In genomic region chr11:12076840-12077534, GRCh38 we compare ENCODE assay signal across 13 cellular contexts. TPM values are rescaled to one million over a fixed set of nuclear protein-coding genes. Genes with fewer than 3 reads are reported as not detected.
A peak's percentile ranks its signal among the peaks of the same experiment; 100 is the strongest.
DNase-seq lines count a peak whose midpoint lies in the region; ATAC-seq and TF ChIP-seq lines count a peak whose summit lies in the region.
"Had no signal": no experiment of that assay in that cellular context is flagged by ENCODE, and none has a peak within 500 bp of the region (broad histone marks: within the 10 kb centered on the region; RNA-seq: fewer than 3 reads in every experiment).

No MANE protein-coding gene starts in this region.

- no TSS peak for BruUV-seq in Panc1 (replicated peaks; lab: Mats Ljungman, UMichigan)

- 89% methylated on average over 4 of the region's 4 CpGs for WGBS in suprapubic skin

- H3K4me3 ChIP-seq in Panc1 (ENCODE audit: low read depth in 2 of 2, low read length in 2 of 2), result no peak overlapping the region
- H3K4me3 ChIP-seq in mucosa of rectum (ENCODE audit: low read length in 2 of 2), result no peak overlapping the region
- no peak overlapping the region for H3K4me3 ChIP-seq in suprapubic skin

- H3K27me3 Mint-ChIP-seq in chondrocyte (ENCODE audit: low read depth) (no peaks in the 10 kb centered on the region), progenitor cell of endocrine pancreas (peaks cover 6% of the 10 kb centered on the region)

- TF ChIP-seq POLR2A in suprapubic skin (IDR thresholded peaks at IDR 0.05), result no peak

- peak overlapping the region; percentile 98 for H3K27ac Mint-ChIP-seq in chondrocyte (ENCODE audit: unreplicated experiment)
- no peak overlapping the region for H3K27ac Mint-ChIP-seq in progenitor cell of endocrine pancreas

- peaks cover 7% of the 10 kb centered on the region; the same call in 1 of the 2 replicates for H3K4me1 ChIP-seq in Panc1 (ENCODE audit: control insufficient read depth, insufficient read depth, low read length)
- peaks cover 0 to 2% of the 10 kb centered on the region in 2 donors for H3K4me1 ChIP-seq in mucosa of rectum (ENCODE audit: control insufficient read depth in 2 of 2, insufficient read depth in 2 of 2, low read length in 2 of 2)
- peaks cover 39% of the 10 kb centered on the region for H3K4me1 ChIP-seq in suprapubic skin

- H3K9me3 ChIP-seq in Panc1 (ENCODE audit: control insufficient read depth, insufficient read depth, low read depth, low read length) (no peaks in the 10 kb centered on the region), mucosa of rectum (ENCODE audit: control insufficient read depth in 2 of 2, low read length in 2 of 2) (no peaks in the 10 kb centered on the region), suprapubic skin (no peaks in the 10 kb centered on the region)

- H3K9me3 Mint-ChIP-seq in chondrocyte (ENCODE audit: low read depth), result peaks cover 6% of the 10 kb centered on the region
- no peaks in the 10 kb centered on the region for H3K9me3 Mint-ChIP-seq in progenitor cell of endocrine pancreas (ENCODE audit: low read depth)
- H3K9me3 Mint-ChIP-seq: activated T-cell treated with anti-CD3 and anti-CD28 coated beads, Interleukin-2, amount 50 U/mL, for 4 hours had no signal

- H3K27ac ChIP-seq in Panc1 (ENCODE audit: low read length), result peak overlapping the region; percentile 53
- H3K27ac ChIP-seq in mucosa of rectum (ENCODE audit: low read depth in 2 of 2, low read length in 2 of 2), result peak overlapping the region; percentile 34 to 40
- peak overlapping the region; percentile 84 for H3K27ac ChIP-seq in suprapubic skin
- H3K27ac ChIP-seq: C4-2B had no signal

- no peaks in the 10 kb centered on the region for H3K27me3 ChIP-seq in Panc1 (ENCODE audit: control insufficient read depth, insufficient read depth, low read length)
- no peaks in the 10 kb centered on the region for H3K27me3 ChIP-seq in mucosa of rectum (ENCODE audit: control insufficient read depth in 2 of 2, insufficient read depth in 2 of 2, low read length in 2 of 2)
- H3K27me3 ChIP-seq in suprapubic skin, result no peaks in the 10 kb centered on the region

- no peak for ATAC-seq in Panc1
- no peak for ATAC-seq in HG02885 (IDR thresholded peaks at IDR 0.05; ENCODE audit: poor library complexity, unreplicated experiment)
- ATAC-seq: activated T-cell treated with anti-CD3 and anti-CD28 coated beads, Interleukin-2, amount 50 U/mL, for 4 hours had no signal

- H3K4me1 Mint-ChIP-seq in chondrocyte (ENCODE audit: low read depth) (peaks cover 54% of the 10 kb centered on the region), progenitor cell of endocrine pancreas (ENCODE audit: low read depth) (peaks cover 9% of the 10 kb centered on the region)

- in situ Hi-C loops in Panc1 (cut with HindIII; ENCODE audit: low pct_unique_long_range_greater_than_20kb, low sequenced_read_pairs), result no loop called here

- POLR2A ChIA-PET in Panc1 (lab: Charles Lee), result interaction anchor here (0.6 kb wide), 1 partner anchor 9 kb away, joined by 3 read pairs; no protein-coding TSS in a partner anchor

- DNase-seq in Panc1 (ENCODE audit: low read depth, low spot score) (no peak), chondrocyte (ENCODE audit: low spot score) (no peak), suprapubic skin (ENCODE audit: low spot score in 2 of 2) (peak; percentile 28 to 37), amygdala (lab: John Stamatoyannopoulos, UW) (no peak), progenitor cell of endocrine pancreas (ENCODE audit: low spot score, unreplicated experiment) (no peak)
- DNase-seq in activated CD4-positive, alpha-beta T cell treated with anti-CD3 and anti-CD28 coated beads, Interleukin-2, amount 50 U/mL, for 1 hour, result no peak
- DNase-seq: activated T-cell treated with anti-CD3 and anti-CD28 coated beads, Interleukin-2, amount 50 U/mL, for 4 hours; NCI-H1436; NCI-H774; stimulated activated CD4-positive, alpha-beta T cell treated with anti-CD3 and anti-CD28 coated beads, Interleukin-1b, Interleukin-23, amount 100 ng/mL, for 48 hours had no signal

- CTCF ChIA-PET in Panc1 (lab: Charles Lee), result no interaction called here

- H3K36me3 ChIP-seq in Panc1 (ENCODE audit: control insufficient read depth, insufficient read depth, low read length) (no peaks in the 10 kb centered on the region), mucosa of rectum (ENCODE audit: control insufficient read depth in 2 of 2, insufficient read depth in 2 of 2, low read length in 2 of 2) (no peaks in the 10 kb centered on the region), suprapubic skin (no peaks in the 10 kb centered on the region)

- no peak for TF ChIP-seq EP300 in suprapubic skin (IDR thresholded peaks at IDR 0.05)

- TF ChIP-seq CTCF in Panc1 (IDR thresholded peaks at IDR 0.05) (no peak), chondrocyte (IDR thresholded peaks at IDR 0.05) (no peak), suprapubic skin (IDR thresholded peaks at IDR 0.05) (no peak), progenitor cell of endocrine pancreas (IDR thresholded peaks at IDR 0.05; ENCODE audit: unreplicated experiment) (no peak)

- no peak overlapping the region for H3K9ac ChIP-seq in mucosa of rectum (ENCODE audit: low read depth in 1 of 2, low read length in 2 of 2)

- intact Hi-C loops in Panc1 (cut with micrococcal nuclease; ENCODE audit: unreplicated experiment), result no loop called here

- peaks cover 4% of the 10 kb centered on the region for H3K36me3 Mint-ChIP-seq in chondrocyte (ENCODE audit: low read depth)
- no peaks in the 10 kb centered on the region for H3K36me3 Mint-ChIP-seq in progenitor cell of endocrine pancreas (ENCODE audit: insufficient read depth)

- H3K4me3 Mint-ChIP-seq in chondrocyte (ENCODE audit: unreplicated experiment), result no peak overlapping the region
- H3K4me3 Mint-ChIP-seq in progenitor cell of endocrine pancreas (ENCODE audit: low read depth), result no peak overlapping the region
- H3K4me3 Mint-ChIP-seq: activated T-cell treated with anti-CD3 and anti-CD28 coated beads, Interleukin-2, amount 50 U/mL, for 4 hours had no signal

RNA-seq across cellular contexts. Expression of gene MICAL2, which starts 33.4 kb away (rescaled TPM):
- total RNA-seq in Panc1 (2021; ENCODE audit: unreplicated experiment), result 199 TPM
- 183 TPM for polyA plus RNA-seq in Panc1 (2012; ENCODE audit: insufficient read length)
- 296 to 393 TPM (median 372 TPM) in 3 replicates for total RNA-seq in chondrocyte
- 100 to 1,000 TPM; 117 to 232 (median 164) TPM for total RNA-seq in suprapubic skin
- 8.3 and 10.0 TPM in 2 replicates for total RNA-seq in progenitor cell of endocrine pancreas

Comparison
In these comparisons a context has a peak if more than half of its experiments do, and no peak if none do; other contexts are left out.
1. DNase-seq: peak in suprapubic skin (2 of 2); none in Panc1 (single experiment), chondrocyte (single experiment), amygdala (0 of 56), progenitor cell of endocrine pancreas (single experiment) and activated CD4-positive, alpha-beta T cell treated with anti-CD3 and anti-CD28 coated beads, Interleukin-2, amount 50 U/mL, for 1 hour (single experiment).
2. RNA of gene MICAL2, which starts 33.4 kb away (total RNA-seq): 296 to 393 TPM in chondrocyte, 199 TPM in Panc1 (single experiment) and 117 to 232 TPM in suprapubic skin; 8.3 to 10.0 TPM in progenitor cell of endocrine pancreas; every median in the first group is over 10 times any median in the second.
3. Peak in every context shown above with its lines, with median percentiles within 50 percentile points of each other: H3K27ac ChIP-seq.